Comparison of ENCODE assay signal across 25 cellular contexts in the genomic region with DNA sequence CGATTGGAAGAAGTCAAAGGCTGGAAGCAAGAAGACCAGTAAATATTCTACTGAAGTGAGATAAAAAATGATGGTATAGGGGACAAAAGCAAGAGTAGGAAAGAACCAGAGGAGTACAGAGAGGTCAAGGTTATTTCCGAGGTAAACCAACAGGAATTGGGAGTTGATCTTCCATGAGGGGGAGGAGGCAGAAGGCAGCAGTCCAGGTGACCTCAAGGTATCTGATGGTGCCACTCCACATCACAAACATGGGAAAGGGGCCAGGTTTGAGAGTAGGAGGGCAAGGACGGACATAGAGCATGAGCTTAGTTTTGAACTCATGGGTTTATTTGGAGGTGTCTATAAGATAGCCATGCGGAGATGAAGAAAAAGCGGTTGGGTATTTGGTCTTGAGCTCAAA.
A peak's percentile ranks its signal among the peaks of the same experiment; 100 is the strongest.
DNase-seq lines count a peak whose midpoint lies in the region; ATAC-seq, FAIRE-seq and TF ChIP-seq lines count a peak whose summit lies in the region.
"Had no signal": no experiment of that assay in that cellular context is flagged by ENCODE, and none has a peak within 500 bp of the region (broad histone marks: within the 10 kb centered on the region; RNA-seq: fewer than 3 reads in every experiment).

No MANE protein-coding gene starts in this region.

- WGBS in HepG2 (ENCODE audit: low lambda C conversion rate) = 40% methylated on average over 5 of the region's 5 CpGs

- H3K27me3 Mint-ChIP-seq in CD8-positive, alpha-beta memory T cell = peaks cover 9 to 33% of the 10 kb centered on the region in 2 donors

- H2AFZ ChIP-seq in HepG2 (ENCODE audit: low read length) = no peak overlapping the region
- H2AFZ ChIP-seq: GM23248 had no signal

- H3K4me2 ChIP-seq in HepG2 (ENCODE audit: low read depth, low read length) = 0 out of 2 replicates have a peak overlapping the region, but pooled peaks have one; percentile 5
- H3K4me2 ChIP-seq: A549; BLaER1 treated with 17β-estradiol and CSF1 and Interleukin-3, amounts not matched to agents 10 nM and 100 nM had no signal

- no peaks in the 10 kb centered on the region for H3K27me3 ChIP-seq in Peyer's patch
- H3K27me3 ChIP-seq in HepG2 (ENCODE audit: control insufficient read depth in 1 of 2, insufficient read depth in 2 of 2, low read length in 2 of 2) = no peaks in the 10 kb centered on the region
- H3K27me3 ChIP-seq in mucosa of rectum (ENCODE audit: control insufficient read depth in 2 of 2, insufficient read depth in 2 of 2, low read length in 2 of 2) = no peaks in the 10 kb centered on the region
- no peaks in the 10 kb centered on the region for H3K27me3 ChIP-seq in CD8-positive, alpha-beta memory T cell (ENCODE audit: insufficient read depth, low read length, poor library complexity, severe bottlenecking)
- H3K27me3 ChIP-seq in dorsolateral prefrontal cortex = no peaks in the 10 kb centered on the region
- H3K27me3 ChIP-seq: BE2C; BLaER1 treated with 17β-estradiol and CSF1 and Interleukin-3, amounts not matched to agents 10 nM and 100 nM had no signal

- H3K4me3 ChIP-seq in Peyer's patch (no peak overlapping the region), HepG2 (replicated peaks in 1 of 3; ENCODE audit: insufficient read depth in 1 of 3, low read depth in 2 of 3, low read length in 3 of 3) (no peak overlapping the region), mucosa of rectum (ENCODE audit: low read length in 2 of 2) (peak overlapping the region in 1 of 2 donors; percentile 3), dorsolateral prefrontal cortex (no peak overlapping the region)
- no peak overlapping the region for H3K4me3 ChIP-seq in CD8-positive, alpha-beta memory T cell (ENCODE audit: low read length)
- H3K4me3 ChIP-seq: A549; BLaER1 treated with 17β-estradiol and CSF1 and Interleukin-3, amounts not matched to agents 10 nM and 100 nM; GM12878; GM23248 had no signal

- no peak overlapping the region for H3K27ac Mint-ChIP-seq in CD8-positive, alpha-beta memory T cell
- H3K27ac Mint-ChIP-seq: CD4-positive, alpha-beta memory T cell had no signal

- H3K9ac ChIP-seq in HepG2 (ENCODE audit: insufficient read depth, low read depth, low read length) (no peak overlapping the region), mucosa of rectum (ENCODE audit: low read depth in 1 of 2, low read length in 2 of 2) (no peak overlapping the region)
- H3K9ac ChIP-seq: BLaER1 treated with 17β-estradiol and CSF1 and Interleukin-3, amounts not matched to agents 10 nM and 100 nM; GM23248 had no signal

- peaks cover 0 to 3% (median 0%) of the 10 kb centered on the region in 5 donors for H3K9me3 Mint-ChIP-seq in CD8-positive, alpha-beta memory T cell

- H4K20me1 ChIP-seq in HepG2 (ENCODE audit: insufficient read depth, low read length) = no peaks in the 10 kb centered on the region
- H4K20me1 ChIP-seq: BLaER1 treated with 17β-estradiol and CSF1 and Interleukin-3, amounts not matched to agents 10 nM and 100 nM had no signal

- H3K4me1 ChIP-seq in Peyer's patch (peaks cover 0 to 30% (median 0%) of the 10 kb centered on the region in 4 donors), HepG2 (ENCODE audit: insufficient read depth, low read length) (peaks cover 29% of the 10 kb centered on the region), mucosa of rectum (ENCODE audit: control insufficient read depth in 2 of 2, insufficient read depth in 2 of 2, low read length in 2 of 2) (peaks cover 21 to 31% of the 10 kb centered on the region in 2 donors)
- H3K4me1 ChIP-seq in CD8-positive, alpha-beta memory T cell (ENCODE audit: insufficient read depth, low read length) = no peaks in the 10 kb centered on the region
- H3K4me1 ChIP-seq: A549; BE2C; BLaER1 treated with 17β-estradiol and CSF1 and Interleukin-3, amounts not matched to agents 10 nM and 100 nM had no signal

- TF ChIP-seq EP300 in HepG2 (IDR thresholded peaks at IDR 0.05; ENCODE audit: low read depth in 2 of 2, low read length in 2 of 2) = no peak
- TF ChIP-seq EP300 in HepG2 (CRISPR knock-in tag; IDR thresholded peaks at IDR 0.05; ENCODE audit: borderline replicate concordance) = no peak

- H3K27ac ChIP-seq in 22Rv1 (peak overlapping the region; percentile 77), Peyer's patch (peak overlapping the region in 3 of 4 donors; percentile 37 to 78 (median 39)), HepG2 (ENCODE audit: extremely low read length, insufficient read depth, low read length) (no peak overlapping the region), mucosa of rectum (ENCODE audit: low read depth in 2 of 2, low read length in 2 of 2) (peak overlapping the region; percentile 67 to 69), dorsolateral prefrontal cortex (no peak overlapping the region)
- no peak overlapping the region for H3K27ac ChIP-seq in CD8-positive, alpha-beta memory T cell (ENCODE audit: low read depth, low read length)
- H3K27ac ChIP-seq: A549; BLaER1 treated with 17β-estradiol and CSF1 and Interleukin-3, amounts not matched to agents 10 nM and 100 nM; GM23248 had no signal

- in situ Hi-C loops in HepG2 (cut with HindIII; ENCODE audit: extremely low pct_ligation_motif_present, low pct_unique_long_range_greater_than_20kb) = no loop called here

- no peaks in the 10 kb centered on the region for H3K36me3 Mint-ChIP-seq in CD8-positive, alpha-beta memory T cell
- H3K36me3 Mint-ChIP-seq: CD4-positive, alpha-beta memory T cell had no signal

- no peaks in the 10 kb centered on the region for H3K9me3 ChIP-seq in Peyer's patch
- H3K9me3 ChIP-seq in HepG2 (ENCODE audit: low read length) = no peaks in the 10 kb centered on the region
- no peaks in the 10 kb centered on the region for H3K9me3 ChIP-seq in mucosa of rectum (ENCODE audit: control insufficient read depth in 2 of 2, low read length in 2 of 2)
- no peaks in the 10 kb centered on the region for H3K9me3 ChIP-seq in CD8-positive, alpha-beta memory T cell (ENCODE audit: low read length)
- H3K9me3 ChIP-seq: A549; BE2C; BLaER1 treated with 17β-estradiol and CSF1 and Interleukin-3, amounts not matched to agents 10 nM and 100 nM had no signal

- TF ChIP-seq CTCF in 22Rv1 (IDR thresholded peaks at IDR 0.05) = no peak
- no peak for TF ChIP-seq CTCF in Peyer's patch (IDR thresholded peaks at IDR 0.05)
- TF ChIP-seq CTCF in HepG2 (CRISPR knock-in tag; IDR thresholded peaks at IDR 0.05) = no peak
- TF ChIP-seq CTCF in dorsolateral prefrontal cortex (IDR thresholded peaks at IDR 0.05 in 54 of 56, conservative IDR thresholded peaks at IDR 0.05 in 2 of 56; ENCODE audit: low read depth in 1 of 56, partially characterized antibody in 56 of 56) = no peak

- H3K4me3 Mint-ChIP-seq in CD8-positive, alpha-beta memory T cell = no peak overlapping the region
- H3K4me3 Mint-ChIP-seq: CD4-positive, alpha-beta memory T cell had no signal

- H3K4me1 Mint-ChIP-seq in CD8-positive, alpha-beta memory T cell = no peaks in the 10 kb centered on the region
- H3K4me1 Mint-ChIP-seq: CD4-positive, alpha-beta memory T cell had no signal

- TF ChIP-seq RAD21 in HepG2 (CRISPR knock-in tag; IDR thresholded peaks at IDR 0.05) = no peak

- no peaks in the 10 kb centered on the region for H3K79me2 ChIP-seq in HepG2 (ENCODE audit: insufficient read depth, low read length)

- no peak for ATAC-seq in HepG2
- no peak for ATAC-seq in GM18511 (IDR thresholded peaks at IDR 0.05; ENCODE audit: unreplicated experiment)
- ATAC-seq: A549, GM12878 had no signal

- intact Hi-C loops in HepG2 (cut with micrococcal nuclease; ENCODE audit: unreplicated experiment) (no loop called here), dorsolateral prefrontal cortex (cut with DNase I) (no loop called here)

- DNase-seq in Peyer's patch = no peak
- no peak for DNase-seq in HepG2 (ENCODE audit: low spot score)
- no peak for DNase-seq in CD8-positive, alpha-beta memory T cell
- no peak for DNase-seq in dorsolateral prefrontal cortex
- no peak for DNase-seq in NCI-H2227 treated with DMSO at 0.1 percent for 48 hours (lab: John Stamatoyannopoulos, UW)
- DNase-seq: 8988T; ACHN; AML-193; BE2C; CD4-positive, alpha-beta memory T cell; DMS 273 treated with DMSO at 0.1 percent for 48 hours; DMS79; EL; GDM1; GM23248; H7; HCEC 1CT had no signal

- FAIRE-seq in HepG2 (lab: Jason Lieb, UNC) = no peak
- FAIRE-seq: A549, D721Med, GM12878, H1 had no signal

- H3K36me3 ChIP-seq in Peyer's patch (no peaks in the 10 kb centered on the region), HepG2 (replicated peaks in 1 of 2; ENCODE audit: control insufficient read depth in 1 of 2, insufficient read depth in 2 of 2, low read length in 2 of 2) (no peaks in the 10 kb centered on the region), mucosa of rectum (ENCODE audit: control insufficient read depth in 2 of 2, insufficient read depth in 2 of 2, low read length in 2 of 2) (no peaks in the 10 kb centered on the region)
- H3K36me3 ChIP-seq in CD8-positive, alpha-beta memory T cell (ENCODE audit: insufficient read depth, low read length) = no peaks in the 10 kb centered on the region
- H3K36me3 ChIP-seq: BE2C; BLaER1 treated with 17β-estradiol and CSF1 and Interleukin-3, amounts not matched to agents 10 nM and 100 nM had no signal

- BruUV-seq in HepG2 (replicated peaks; lab: Mats Ljungman, UMichigan) = no TSS peak

- CTCF ChIA-PET in HepG2 (lab: Yijun Ruan, JAX; ENCODE audit: low intra/inter-chr PET ratio, low total read pairs) = no interaction called here
- CTCF ChIA-PET in CD8-positive, alpha-beta memory T cell (lab: Charles Lee) = no interaction called here

- no peak for TF ChIP-seq POLR2A in Peyer's patch (IDR thresholded peaks at IDR 0.05)
- TF ChIP-seq POLR2A in HepG2 (IDR thresholded peaks at IDR 0.05; ENCODE audit: insufficient read depth in 1 of 2, low read depth in 2 of 2, low read length in 2 of 2) = no peak

- POLR2A ChIA-PET in HepG2 (lab: Yijun Ruan, JAX) = no interaction called here
- POLR2A ChIA-PET in CD8-positive, alpha-beta memory T cell (lab: Charles Lee) = interaction anchor here (0.5 kb wide), 1 partner anchor 42 kb away, joined by 3 read pairs; no protein-coding TSS in a partner anchor

TF ChIP-seq in HepG2, 621 proteins besides CTCF, POLR2A, EP300 and RAD21 (continues in another document):
- 0 out of 2 replicates have a peak, but pooled peaks have one; percentile 2 for TF ChIP-seq EHMT2 (IDR thresholded peaks at IDR 0.05; ENCODE audit: borderline replicate concordance, low read depth, low read length)

Comparison
In these comparisons a context has a peak if more than half of its experiments do, and no peak if none do; other contexts are left out.
1. H3K27ac ChIP-seq: peak in 22Rv1 (single experiment), Peyer's patch (3 of 4) and mucosa of rectum (2 of 2); none in HepG2 (single experiment), CD8-positive, alpha-beta memory T cell (single experiment) and dorsolateral prefrontal cortex (0 of 59).